Comparison of ENCODE assay signal across 14 cellular contexts in genomic region chr2:2271471-2271941, GRCh38. TPM values are rescaled to one million over a fixed set of nuclear protein-coding genes. Genes with fewer than 3 reads are reported as not detected.
DNase-seq lines count a peak whose midpoint lies in the region; ATAC-seq, FAIRE-seq and TF ChIP-seq lines count a peak whose summit lies in the region.
"Had no signal": no experiment of that assay in that cellular context is flagged by ENCODE, and none has a peak within 500 bp of the region (broad histone marks: within the 10 kb centered on the region; RNA-seq: fewer than 3 reads in every experiment).

No MANE protein-coding gene starts in this region.

- CTCF ChIA-PET in activated CD4-positive, alpha-beta T cell treated with anti-CD3 and anti-CD28 coated beads, Interleukin-2, amount 10 ng/mL, durations not matched to agents 7 days and 5 days (lab: Charles Lee) = no interaction called here

- FAIRE-seq in frontal cortex (lab: Jason Lieb, UNC) = no peak
- FAIRE-seq: bronchial epithelial cell, H1 had no signal

- DNase-seq in Ammon's horn (ENCODE audit: low spot score) (peak; percentile 55), LNCaP clone FGC (ENCODE audit: low read depth) (peak; percentile 56), astrocyte of the hippocampus (ENCODE audit: low read depth, low spot score) (peak; percentile 40), medulla oblongata (ENCODE audit: extremely low spot score) (peak; percentile 63), germinal center (ENCODE audit: low spot score) (no peak), frontal cortex (ENCODE audit: low spot score in 2 of 2) (no peak)
- DNase-seq in activated CD4-positive, alpha-beta T cell treated with anti-CD3 and anti-CD28 coated beads, Interleukin-2, amount 10 ng/mL, durations not matched to agents 7 days and 5 days = no peak
- DNase-seq: naive thymus-derived CD8-positive, alpha-beta T cell; NCI-H1694 treated with DMSO at 0.1 percent for 48 hours; stimulated activated CD4-positive, alpha-beta T cell treated with anti-CD3 and anti-CD28 coated beads, Interleukin-2, amount 100 ng/mL, for 24 hours; transverse colon had no signal

- no peak for ATAC-seq in HG03439 (IDR thresholded peaks at IDR 0.05; ENCODE audit: unreplicated experiment)
- ATAC-seq: naive thymus-derived CD8-positive, alpha-beta T cell had no signal

- no peak overlapping the region for H3K4me3 Mint-ChIP-seq in activated CD4-positive, alpha-beta T cell treated with anti-CD3 and anti-CD28 coated beads, Interleukin-2, amount 10 ng/mL, durations not matched to agents 7 days and 5 days
- H3K4me3 Mint-ChIP-seq: naive thymus-derived CD8-positive, alpha-beta T cell had no signal

- H3K4me1 Mint-ChIP-seq in activated CD4-positive, alpha-beta T cell treated with anti-CD3 and anti-CD28 coated beads, Interleukin-2, amount 10 ng/mL, durations not matched to agents 7 days and 5 days = no peaks in the 10 kb centered on the region
- H3K4me1 Mint-ChIP-seq: naive thymus-derived CD8-positive, alpha-beta T cell had no signal

- no peaks in the 10 kb centered on the region for H3K36me3 Mint-ChIP-seq in activated CD4-positive, alpha-beta T cell treated with anti-CD3 and anti-CD28 coated beads, Interleukin-2, amount 10 ng/mL, durations not matched to agents 7 days and 5 days (ENCODE audit: low read depth)
- H3K36me3 Mint-ChIP-seq: naive thymus-derived CD8-positive, alpha-beta T cell had no signal

- no peaks in the 10 kb centered on the region for H3K27me3 Mint-ChIP-seq in activated CD4-positive, alpha-beta T cell treated with anti-CD3 and anti-CD28 coated beads, Interleukin-2, amount 10 ng/mL, durations not matched to agents 7 days and 5 days

- TF ChIP-seq CTCF in LNCaP clone FGC (IDR thresholded peaks at IDR 0.05; ENCODE audit: control insufficient read depth, extremely low read depth, insufficient read depth) = peak; percentile 19; the same call in 1 of the 2 replicates

- POLR2A ChIA-PET in activated CD4-positive, alpha-beta T cell treated with anti-CD3 and anti-CD28 coated beads, Interleukin-2, amount 10 ng/mL, durations not matched to agents 7 days and 5 days (lab: Charles Lee) = no interaction called here

- H3K4me3 ChIP-seq in LNCaP clone FGC (ENCODE audit: low read depth, low read length) = no peak overlapping the region
- H3K4me3 ChIP-seq: transverse colon had no signal

- H3K9me3 Mint-ChIP-seq in activated CD4-positive, alpha-beta T cell treated with anti-CD3 and anti-CD28 coated beads, Interleukin-2, amount 10 ng/mL, durations not matched to agents 7 days and 5 days = no peaks in the 10 kb centered on the region

- H3K27ac Mint-ChIP-seq in activated CD4-positive, alpha-beta T cell treated with anti-CD3 and anti-CD28 coated beads, Interleukin-2, amount 10 ng/mL, durations not matched to agents 7 days and 5 days = no peak overlapping the region
- H3K27ac Mint-ChIP-seq: naive thymus-derived CD8-positive, alpha-beta T cell had no signal

RNA-seq across cellular contexts. Expression of gene MYT1L, which starts 59.6 kb away (rescaled TPM):
- total RNA-seq in activated CD4-positive, alpha-beta T cell treated with anti-CD3 and anti-CD28 coated beads, Interleukin-2, amount 10 ng/mL, durations not matched to agents 7 days and 5 days = not detected
- total RNA-seq in frontal cortex = 424 TPM
- total RNA-seq: H1 had no signal

Comparison
In these comparisons a context has a peak if more than half of its experiments do, and no peak if none do; other contexts are left out.
1. DNase-seq: peak in Ammon's horn (single experiment), LNCaP clone FGC (single experiment), astrocyte of the hippocampus (single experiment) and medulla oblongata (single experiment); none in germinal center (single experiment), activated CD4-positive, alpha-beta T cell treated with anti-CD3 and anti-CD28 coated beads, Interleukin-2, amount 10 ng/mL, durations not matched to agents 7 days and 5 days (single experiment) and frontal cortex (0 of 2).
2. RNA of gene MYT1L, which starts 59.6 kb away (total RNA-seq): 424 TPM in frontal cortex (single experiment); not detected in activated CD4-positive, alpha-beta T cell treated with anti-CD3 and anti-CD28 coated beads, Interleukin-2, amount 10 ng/mL, durations not matched to agents 7 days and 5 days; every median in the first group is over 100 times any median in the second.